In the genomic region with DNA sequence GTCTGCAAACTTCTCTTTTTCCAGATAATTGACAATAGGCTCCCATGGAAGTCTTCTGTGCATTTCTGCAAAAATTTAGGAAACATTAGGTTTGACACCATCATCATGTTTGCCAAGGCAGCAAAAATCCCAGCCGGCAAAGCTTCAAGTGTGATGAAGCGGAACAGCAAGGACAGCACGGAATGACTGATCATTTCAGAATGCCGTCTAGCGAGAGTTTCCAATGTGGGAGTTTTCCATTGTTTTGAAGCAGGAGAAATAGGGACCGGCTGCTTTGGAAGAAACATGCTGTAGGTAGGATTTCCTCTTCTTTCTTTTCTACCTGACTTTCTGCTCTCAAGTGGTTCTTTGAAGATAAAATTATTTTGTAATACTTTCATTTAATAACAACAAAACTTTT, we compare ENCODE assay signal across 23 cellular contexts. TPM values are rescaled to one million over a fixed set of nuclear protein-coding genes. Genes with fewer than 3 reads are reported as not detected.
A peak's percentile ranks its signal among the peaks of the same experiment; 100 is the strongest.
DNase-seq lines count a peak whose midpoint lies in the region; ATAC-seq lines count a peak whose summit lies in the region.
"Had no signal": no experiment of that assay in that cellular context is flagged by ENCODE, and none has a peak within 500 bp of the region (broad histone marks: within the 10 kb centered on the region; RNA-seq: fewer than 3 reads in every experiment).

No MANE protein-coding gene starts in this region.

- peak; percentile 41 for ATAC-seq in esophagus mucosa
- ATAC-seq in HG03108 (IDR thresholded peaks at IDR 0.05; ENCODE audit: unreplicated experiment) = no peak

- H3K4me1 ChIP-seq in mesendoderm (ENCODE audit: control insufficient read depth, low read depth, low read length) = no peaks in the 10 kb centered on the region
- H3K4me1 ChIP-seq: BLaER1 treated with 17β-estradiol and CSF1 and Interleukin-3, amounts not matched to agents 10 nM and 100 nM; SJSA1 had no signal

- H4K8ac ChIP-seq in mesendoderm (ENCODE audit: low read depth, low read length) = no peak overlapping the region

- DNase-seq in NCI-H510A treated with DMSO at 0.1 percent for 48 hours (lab: John Stamatoyannopoulos, UW) (peak; percentile 30), NCI-H510A (lab: John Stamatoyannopoulos, UW) (no peak), mesendoderm (peak; percentile 14), superior temporal gyrus (ENCODE audit: extremely low spot score) (peak; percentile 20), AG08395 (ENCODE audit: low spot score) (no peak), NCI-H2107 treated with DMSO at 0.1 percent for 48 hours (lab: John Stamatoyannopoulos, UW; ENCODE audit: unreplicated experiment) (no peak)
- DNase-seq: CD8-positive, alpha-beta memory T cell; DND-41; GDM1; GOT3; KG1; NCI-H1048; NCI-H1436 treated with DMSO at 0.1 percent for 48 hours; NCI-H2171 treated with DMSO at 0.1 percent for 48 hours; NCI-H446 treated with DMSO at 0.1 percent for 48 hours; NCI-H774 had no signal

- no CpG with 5 or more reads among the region's 6 CpGs for WGBS in mesendoderm (ENCODE audit: extremely low coverage, insufficient coverage, low lambda C conversion rate)

- no peak overlapping the region for H3K4ac ChIP-seq in mesendoderm (ENCODE audit: low read depth, low read length)

- H2BK15ac ChIP-seq in mesendoderm (replicated peaks; ENCODE audit: low read depth) = no peak overlapping the region

- no peaks in the 10 kb centered on the region for H3K79me1 ChIP-seq in mesendoderm (ENCODE audit: low read length)

- no peaks in the 10 kb centered on the region for H3K36me3 ChIP-seq in mesendoderm (ENCODE audit: control insufficient read depth, insufficient read depth, low read length)
- H3K36me3 ChIP-seq: BLaER1 treated with 17β-estradiol and CSF1 and Interleukin-3, amounts not matched to agents 10 nM and 100 nM; SJSA1 had no signal

- H3K56ac ChIP-seq in mesendoderm (ENCODE audit: low read length) = no peak overlapping the region

- H3K27ac ChIP-seq in mesendoderm (ENCODE audit: low read depth, low read length) = no peak overlapping the region
- H3K27ac ChIP-seq: BLaER1 treated with 17β-estradiol and CSF1 and Interleukin-3, amounts not matched to agents 10 nM and 100 nM; PC-9; SJSA1 had no signal

- H3K18ac ChIP-seq in mesendoderm (ENCODE audit: low read length) = no peak overlapping the region

- no peak overlapping the region for H2BK120ac ChIP-seq in mesendoderm (ENCODE audit: low read depth, low read length)

- no peak overlapping the region for H2AK5ac ChIP-seq in mesendoderm (ENCODE audit: low read length)

- no peak overlapping the region for H3K4me3 ChIP-seq in mesendoderm (ENCODE audit: low read length)
- H3K4me3 ChIP-seq: BLaER1 treated with 17β-estradiol and CSF1 and Interleukin-3, amounts not matched to agents 10 nM and 100 nM; PC-9; SJSA1 had no signal

- H4K5ac ChIP-seq in mesendoderm (ENCODE audit: low read length) = no peak overlapping the region

- H3K9ac ChIP-seq in mesendoderm (ENCODE audit: low read length) = no peak overlapping the region
- H3K9ac ChIP-seq: BLaER1 treated with 17β-estradiol and CSF1 and Interleukin-3, amounts not matched to agents 10 nM and 100 nM had no signal

- no peak overlapping the region for H3K4me2 ChIP-seq in mesendoderm (ENCODE audit: low read length)
- H3K4me2 ChIP-seq: BLaER1 treated with 17β-estradiol and CSF1 and Interleukin-3, amounts not matched to agents 10 nM and 100 nM; PC-9 had no signal

- no peaks in the 10 kb centered on the region for H3K79me2 ChIP-seq in mesendoderm (ENCODE audit: control insufficient read depth, insufficient read depth, low read length)

- no peak overlapping the region for H2BK5ac ChIP-seq in mesendoderm (ENCODE audit: low read length)

- no peak overlapping the region for H3K23ac ChIP-seq in mesendoderm (ENCODE audit: low read length)

- H3K27me3 ChIP-seq in mesendoderm (ENCODE audit: insufficient read depth, low read length, poor library complexity) = no peaks in the 10 kb centered on the region
- H3K27me3 ChIP-seq: BLaER1 treated with 17β-estradiol and CSF1 and Interleukin-3, amounts not matched to agents 10 nM and 100 nM; SJSA1 had no signal

RNA-seq across cellular contexts. Expression of a gene that starts 24.1 kb away (rescaled TPM):
- 0.52 TPM for total RNA-seq in esophagus mucosa
- 0.28 TPM for polyA plus RNA-seq in mesendoderm (2013, experiment 1 of 2)
- 0.17 TPM for polyA plus RNA-seq in mesendoderm (2013, experiment 2 of 2)
- total RNA-seq: A172, M059J, PC-9, SJSA1 had no signal
- polyA plus RNA-seq: CD8-positive, alpha-beta memory T cell had no signal

Comparison
In these comparisons a context has a peak if more than half of its experiments do, and no peak if none do; other contexts are left out.
1. DNase-seq: peak in NCI-H510A treated with DMSO at 0.1 percent for 48 hours (single experiment), mesendoderm (single experiment) and superior temporal gyrus (single experiment); none in NCI-H510A (single experiment), AG08395 (single experiment) and NCI-H2107 treated with DMSO at 0.1 percent for 48 hours (single experiment).